Comparison of ENCODE assay signal across 1 cellular context in the genomic region with DNA sequence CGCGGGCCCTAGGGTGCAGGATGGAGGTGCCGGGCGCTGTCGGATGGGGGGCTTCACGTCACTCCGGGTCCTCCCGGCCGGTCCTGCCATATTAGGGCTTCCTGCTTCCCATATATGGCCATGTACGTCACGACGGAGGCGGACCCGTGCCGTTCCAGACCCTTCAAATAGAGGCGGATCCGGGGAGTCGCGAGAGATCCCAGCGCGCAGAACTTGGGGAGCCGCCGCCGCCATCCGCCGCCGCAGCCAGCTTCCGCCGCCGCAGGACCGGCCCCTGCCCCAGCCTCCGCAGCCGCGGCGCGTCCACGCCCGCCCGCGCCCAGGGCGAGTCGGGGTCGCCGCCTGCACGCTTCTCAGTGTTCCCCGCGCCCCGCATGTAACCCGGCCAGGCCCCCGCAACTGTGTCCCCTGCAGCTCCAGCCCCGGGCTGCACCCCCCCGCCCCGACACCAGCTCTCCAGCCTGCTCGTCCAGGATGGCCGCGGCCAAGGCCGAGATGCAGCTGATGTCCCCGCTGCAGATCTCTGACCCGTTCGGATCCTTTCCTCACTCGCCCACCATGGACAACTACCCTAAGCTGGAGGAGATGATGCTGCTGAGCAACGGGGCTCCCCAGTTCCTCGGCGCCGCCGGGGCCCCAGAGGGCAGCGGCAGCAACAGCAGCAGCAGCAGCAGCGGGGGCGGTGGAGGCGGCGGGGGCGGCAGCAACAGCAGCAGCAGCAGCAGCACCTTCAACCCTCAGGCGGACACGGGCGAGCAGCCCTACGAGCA.
TF ChIP-seq lines count a peak whose summit lies in the region.

A gene (plus strand): TSS at position 192 of the 770 bp plus-strand sequence. CDS start 283 bp downstream, at position 475.

TF ChIP-seq in HepG2, 621 proteins besides CTCF, POLR2A, EP300 and RAD21 (continued from another document):
- 0 out of 2 replicates have a peak, but pooled peaks have one; percentile 11 for TF ChIP-seq SIN3A (IDR thresholded peaks at IDR 0.05; ENCODE audit: borderline replicate concordance, low read depth, low read length)
- TF ChIP-seq ZNF350 (CRISPR knock-in tag; IDR thresholded peaks at IDR 0.05; ENCODE audit: borderline replicate concordance, low read depth): peak; percentile 18; the same call in 1 of the 2 replicates
- peak; percentile 32 for TF ChIP-seq YY1 (IDR thresholded peaks at IDR 0.05; ENCODE audit: insufficient read depth, insufficient replicate concordance, low read depth, low read length)
- no peak for TF ChIP-seq FOXK1 (CRISPR knock-in tag; IDR thresholded peaks at IDR 0.05; ENCODE audit: borderline replicate concordance, low read depth)
- TF ChIP-seq, protein P1, sequence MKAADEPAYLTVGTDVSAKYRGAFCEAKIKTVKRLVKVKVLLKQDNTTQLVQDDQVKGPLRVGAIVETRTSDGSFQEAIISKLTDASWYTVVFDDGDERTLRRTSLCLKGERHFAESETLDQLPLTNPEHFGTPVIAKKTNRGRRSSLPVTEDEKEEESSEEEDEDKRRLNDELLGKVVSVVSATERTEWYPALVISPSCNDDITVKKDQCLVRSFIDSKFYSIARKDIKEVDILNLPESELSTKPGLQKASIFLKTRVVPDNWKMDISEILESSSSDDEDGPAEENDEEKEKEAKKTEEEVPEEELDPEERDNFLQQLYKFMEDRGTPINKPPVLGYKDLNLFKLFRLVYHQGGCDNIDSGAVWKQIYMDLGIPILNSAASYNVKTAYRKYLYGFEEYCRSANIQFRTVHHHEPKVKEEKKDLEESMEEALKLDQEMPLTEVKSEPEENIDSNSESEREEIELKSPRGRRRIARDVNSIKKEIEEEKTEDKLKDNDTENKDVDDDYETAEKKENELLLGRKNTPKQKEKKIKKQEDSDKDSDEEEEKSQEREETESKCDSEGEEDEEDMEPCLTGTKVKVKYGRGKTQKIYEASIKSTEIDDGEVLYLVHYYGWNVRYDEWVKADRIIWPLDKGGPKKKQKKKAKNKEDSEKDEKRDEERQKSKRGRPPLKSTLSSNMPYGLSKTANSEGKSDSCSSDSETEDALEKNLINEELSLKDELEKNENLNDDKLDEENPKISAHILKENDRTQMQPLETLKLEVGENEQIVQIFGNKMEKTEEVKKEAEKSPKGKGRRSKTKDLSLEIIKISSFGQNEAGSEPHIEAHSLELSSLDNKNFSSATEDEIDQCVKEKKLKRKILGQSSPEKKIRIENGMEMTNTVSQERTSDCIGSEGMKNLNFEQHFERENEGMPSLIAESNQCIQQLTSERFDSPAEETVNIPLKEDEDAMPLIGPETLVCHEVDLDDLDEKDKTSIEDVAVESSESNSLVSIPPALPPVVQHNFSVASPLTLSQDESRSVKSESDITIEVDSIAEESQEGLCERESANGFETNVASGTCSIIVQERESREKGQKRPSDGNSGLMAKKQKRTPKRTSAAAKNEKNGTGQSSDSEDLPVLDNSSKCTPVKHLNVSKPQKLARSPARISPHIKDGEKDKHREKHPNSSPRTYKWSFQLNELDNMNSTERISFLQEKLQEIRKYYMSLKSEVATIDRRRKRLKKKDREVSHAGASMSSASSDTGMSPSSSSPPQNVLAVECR (CRISPR knock-in tag; IDR thresholded peaks at IDR 0.05; ENCODE audit: borderline replicate concordance): peak; percentile 7; the same call in 1 of the 2 replicates
- TF ChIP-seq ZMAT3 (CRISPR knock-in tag; conservative IDR thresholded peaks at IDR 0.05): 0 out of 2 replicates have a peak, but pooled peaks have one; percentile 8
- TF ChIP-seq EEA1 (CRISPR knock-in tag; IDR thresholded peaks at IDR 0.05; ENCODE audit: borderline replicate concordance): 0 out of 2 replicates have a peak, but pooled peaks have one; percentile 14
- TF ChIP-seq, protein P2, sequence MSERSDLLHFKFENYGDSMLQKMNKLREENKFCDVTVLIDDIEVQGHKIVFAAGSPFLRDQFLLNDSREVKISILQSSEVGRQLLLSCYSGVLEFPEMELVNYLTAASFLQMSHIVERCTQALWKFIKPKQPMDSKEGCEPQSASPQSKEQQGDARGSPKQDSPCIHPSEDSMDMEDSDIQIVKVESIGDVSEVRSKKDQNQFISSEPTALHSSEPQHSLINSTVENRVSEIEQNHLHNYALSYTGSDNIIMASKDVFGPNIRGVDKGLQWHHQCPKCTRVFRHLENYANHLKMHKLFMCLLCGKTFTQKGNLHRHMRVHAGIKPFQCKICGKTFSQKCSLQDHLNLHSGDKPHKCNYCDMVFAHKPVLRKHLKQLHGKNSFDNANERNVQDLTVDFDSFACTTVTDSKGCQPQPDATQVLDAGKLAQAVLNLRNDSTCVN (CRISPR knock-in tag; IDR thresholded peaks at IDR 0.05; ENCODE audit: borderline replicate concordance): peak; percentile 57
- TF ChIP-seq, protein P3, sequence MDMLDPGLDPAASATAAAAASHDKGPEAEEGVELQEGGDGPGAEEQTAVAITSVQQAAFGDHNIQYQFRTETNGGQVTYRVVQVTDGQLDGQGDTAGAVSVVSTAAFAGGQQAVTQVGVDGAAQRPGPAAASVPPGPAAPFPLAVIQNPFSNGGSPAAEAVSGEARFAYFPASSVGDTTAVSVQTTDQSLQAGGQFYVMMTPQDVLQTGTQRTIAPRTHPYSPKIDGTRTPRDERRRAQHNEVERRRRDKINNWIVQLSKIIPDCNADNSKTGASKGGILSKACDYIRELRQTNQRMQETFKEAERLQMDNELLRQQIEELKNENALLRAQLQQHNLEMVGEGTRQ (IDR thresholded peaks at IDR 0.05; ENCODE audit: low read depth, low read length): peak; percentile 64
- TF ChIP-seq, protein P3 (CRISPR knock-in tag; IDR thresholded peaks at IDR 0.05; ENCODE audit: borderline replicate concordance): peak; percentile 96; the same call in 1 of the 2 replicates
- no peak for TF ChIP-seq ZNF672 (CRISPR knock-in tag; IDR thresholded peaks at IDR 0.05)
- no peak for TF ChIP-seq SP1 (IDR thresholded peaks at IDR 0.05)
- peak; percentile 75 for TF ChIP-seq SP1 (CRISPR knock-in tag; IDR thresholded peaks at IDR 0.05)
- TF ChIP-seq RBM39 (IDR thresholded peaks at IDR 0.05; ENCODE audit: low read depth, low read length, poor library complexity, severe bottlenecking): peak; percentile 100
- TF ChIP-seq ZBTB3 (CRISPR knock-in tag; IDR thresholded peaks at IDR 0.05; ENCODE audit: borderline replicate concordance, low read depth): 0 out of 2 replicates have a peak, but pooled peaks have one; percentile 55
- 0 out of 2 replicates have a peak, but pooled peaks have one; percentile 34 for TF ChIP-seq CHD2 (IDR thresholded peaks at IDR 0.05; ENCODE audit: low read depth, low read length)
- TF ChIP-seq NONO (IDR thresholded peaks at IDR 0.05): no peak
- TF ChIP-seq NONO (CRISPR knock-in tag; conservative IDR thresholded peaks at IDR 0.05): 0 out of 2 replicates have a peak, but pooled peaks have one; percentile 34
